ENCODE assay signal across 26 cellular contexts in the genomic region with DNA sequence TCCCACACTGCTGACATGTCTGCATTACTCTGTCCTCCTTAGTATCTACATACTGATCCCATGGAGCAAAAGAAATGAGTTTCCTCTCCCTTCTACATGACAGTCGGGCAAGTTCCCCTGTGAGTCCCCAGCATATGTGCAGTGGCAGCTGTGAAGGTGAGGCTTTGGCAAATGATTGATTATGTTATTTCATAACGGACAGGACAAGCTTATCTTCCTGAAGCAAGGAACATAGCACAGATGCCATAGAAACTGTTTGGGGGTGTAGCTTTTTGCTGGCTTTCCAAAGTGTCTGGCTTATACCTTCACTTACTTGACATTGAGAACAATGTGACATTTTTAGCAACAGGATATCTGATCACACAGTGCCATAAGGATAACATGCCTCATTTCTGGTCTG.
"Had no signal": no experiment of that assay in that cellular context is flagged by ENCODE, and none has a peak within 500 bp of the region (broad histone marks: within the 10 kb centered on the region; RNA-seq: fewer than 3 reads in every experiment).

No MANE protein-coding gene starts in this region.

- H3K4me3 Mint-ChIP-seq: activated B cell treated with CpG ODN at 0.5 μM for 24 hours; activated CD4-positive, alpha-beta T cell treated with anti-CD3 and anti-CD28 coated beads for 36 hours; activated naive CD8-positive, alpha-beta T cell treated with anti-CD3 and anti-CD28 coated beads for 36 hours; activated T-cell treated with anti-CD3 and anti-CD28 coated beads, Interleukin-2, amount 50 U/mL, for 24 hours; activated T-helper 17 cell treated with anti-CD3 and anti-CD28 coated beads, Interleukin-2, amount 50 U/mL, for 72 hours; mesothelial cell of epicardium; natural killer cell treated with Interleukin-12 subunit alpha and Interleukin-12 subunit beta and Interleukin-15 and Interleukin-18, amount 100 ng/mL, for 72 hours; stimulated activated naive B cell treated with anti-CD40 and anti-IgM and Interleukin-4, amounts not matched to agents 10 μg/mL and 1 μg/mL and 100 μg/mL, for 72 hours had no signal

- H3K27me3 ChIP-seq: breast epithelium, neutrophil, ovary, right lobe of liver, testis had no signal

- DNase-seq: activated B cell treated with CpG ODN at 0.5 μM for 24 hours; activated CD4-positive, alpha-beta T cell treated with anti-CD3 and anti-CD28 coated beads for 36 hours; activated CD4-positive, alpha-beta T cell treated with anti-CD3 and anti-CD28 coated beads, Interleukin-2, amount 50 U/mL, for 4 hours; activated CD8-positive, alpha-beta memory T cell treated with anti-CD3 and anti-CD28 coated beads for 24 hours; activated CD8-positive, alpha-beta memory T cell treated with anti-CD3 and anti-CD28 coated beads, Interleukin-2, amount 50 U/mL, for 4 hours; activated naive CD4-positive, alpha-beta T cell treated with Interleukin-2 at 50 U/mL for 16 hours; activated naive CD8-positive, alpha-beta T cell treated with anti-CD3 and anti-CD28 coated beads for 36 hours; activated T-cell treated with anti-CD3 and anti-CD28 coated beads, Interleukin-2, amount 50 U/mL, for 24 hours; cerebellar nuclear complex; effector CD4-positive, alpha-beta T cell; foreskin melanocyte; islet precursor cell; ovary; psoas muscle; right lobe of liver; small intestine; stimulated activated CD4-positive, alpha-beta T cell treated with anti-CD3 and anti-CD28 coated beads, Interleukin-15, amount 100 ng/mL, for 24 hours; stimulated activated CD8-positive, alpha-beta memory T cell treated with anti-CD3 and anti-CD28 coated beads, Interleukin-4, amount 100 ng/mL, for 48 hours; stimulated activated naive B cell treated with anti-CD40 and anti-IgM and Interleukin-4, amounts not matched to agents 10 μg/mL and 1 μg/mL and 100 μg/mL, for 72 hours; T-helper 9 cell; testis had no signal

- H3K27ac Mint-ChIP-seq: activated B cell treated with CpG ODN at 0.5 μM for 24 hours; activated CD4-positive, alpha-beta T cell treated with anti-CD3 and anti-CD28 coated beads for 36 hours; activated naive CD8-positive, alpha-beta T cell treated with anti-CD3 and anti-CD28 coated beads for 36 hours; activated T-cell treated with anti-CD3 and anti-CD28 coated beads, Interleukin-2, amount 50 U/mL, for 24 hours; activated T-helper 17 cell treated with anti-CD3 and anti-CD28 coated beads, Interleukin-2, amount 50 U/mL, for 72 hours; mesothelial cell of epicardium; natural killer cell treated with Interleukin-12 subunit alpha and Interleukin-12 subunit beta and Interleukin-15 and Interleukin-18, amount 100 ng/mL, for 72 hours; stimulated activated naive B cell treated with anti-CD40 and anti-IgM and Interleukin-4, amounts not matched to agents 10 μg/mL and 1 μg/mL and 100 μg/mL, for 72 hours had no signal

- H3K36me3 Mint-ChIP-seq: activated naive CD8-positive, alpha-beta T cell treated with anti-CD3 and anti-CD28 coated beads for 36 hours; natural killer cell treated with Interleukin-12 subunit alpha and Interleukin-12 subunit beta and Interleukin-15 and Interleukin-18, amount 100 ng/mL, for 72 hours; stimulated activated naive B cell treated with anti-CD40 and anti-IgM and Interleukin-4, amounts not matched to agents 10 μg/mL and 1 μg/mL and 100 μg/mL, for 72 hours had no signal

- H3K36me3 ChIP-seq: breast epithelium, neutrophil, ovary had no signal

- H3K4me1 ChIP-seq: breast epithelium, right lobe of liver, testis had no signal

- H3K4me1 Mint-ChIP-seq: activated B cell treated with CpG ODN at 0.5 μM for 24 hours; activated CD4-positive, alpha-beta T cell treated with anti-CD3 and anti-CD28 coated beads for 36 hours; activated naive CD8-positive, alpha-beta T cell treated with anti-CD3 and anti-CD28 coated beads for 36 hours; activated T-helper 17 cell treated with anti-CD3 and anti-CD28 coated beads, Interleukin-2, amount 50 U/mL, for 72 hours had no signal

- ATAC-seq: activated CD4-positive, alpha-beta T cell treated with anti-CD3 and anti-CD28 coated beads for 36 hours; activated T-helper 17 cell treated with anti-CD3 and anti-CD28 coated beads, Interleukin-2, amount 50 U/mL, for 72 hours; natural killer cell treated with Interleukin-12 subunit alpha and Interleukin-12 subunit beta and Interleukin-15 and Interleukin-18, amount 100 ng/mL, for 72 hours; stimulated activated naive B cell treated with anti-CD40 and anti-IgM and Interleukin-4, amounts not matched to agents 10 μg/mL and 1 μg/mL and 100 μg/mL, for 72 hours had no signal

- H3K9me3 ChIP-seq: breast epithelium, neutrophil, ovary, psoas muscle, right lobe of liver, testis had no signal

- H3K9me3 Mint-ChIP-seq: activated B cell treated with CpG ODN at 0.5 μM for 24 hours; activated naive CD8-positive, alpha-beta T cell treated with anti-CD3 and anti-CD28 coated beads for 36 hours; activated T-cell treated with anti-CD3 and anti-CD28 coated beads, Interleukin-2, amount 50 U/mL, for 24 hours; activated T-helper 17 cell treated with anti-CD3 and anti-CD28 coated beads, Interleukin-2, amount 50 U/mL, for 72 hours had no signal

- H3K27ac ChIP-seq: breast epithelium, neutrophil, ovary, psoas muscle, right lobe of liver, testis had no signal

- H3K4me3 ChIP-seq: breast epithelium, ovary, psoas muscle, right lobe of liver, testis had no signal
